In genomic region chr4:119629142-119629471, GRCh38 we compare ENCODE assay signal across 8 cellular contexts. TPM values are rescaled to one million over a fixed set of nuclear protein-coding genes. Genes with fewer than 3 reads are reported as not detected.
DNase-seq lines count a peak whose midpoint lies in the region; ATAC-seq and TF ChIP-seq lines count a peak whose summit lies in the region.

No MANE protein-coding gene starts in this region.

- no peaks in the 10 kb centered on the region for H3K9me3 ChIP-seq in Caco-2
- H3K9me3 ChIP-seq in effector memory CD4-positive, alpha-beta T cell (ENCODE audit: control insufficient read depth, low read length) = no peaks in the 10 kb centered on the region

- H3K27me3 ChIP-seq in Caco-2 (replicated peaks; ENCODE audit: control insufficient read depth, insufficient read depth, low read length) = no peaks in the 10 kb centered on the region
- no peaks in the 10 kb centered on the region for H3K27me3 ChIP-seq in effector memory CD4-positive, alpha-beta T cell (replicated peaks; ENCODE audit: control insufficient read depth, insufficient read depth, low read length, poor library complexity, severe bottlenecking)

- peak overlapping the region; percentile 69 for H3K4me3 ChIP-seq in Caco-2 (ENCODE audit: low read depth, low read length)
- peak overlapping the region; percentile 77 for H3K4me3 ChIP-seq in effector memory CD4-positive, alpha-beta T cell (ENCODE audit: insufficient read depth, low read depth, low read length, poor library complexity, severe bottlenecking)

- no peaks in the 10 kb centered on the region for H3K36me3 ChIP-seq in Caco-2 (ENCODE audit: control insufficient read depth, insufficient read depth, low read length)
- no peaks in the 10 kb centered on the region for H3K36me3 ChIP-seq in effector memory CD4-positive, alpha-beta T cell (ENCODE audit: control insufficient read depth, insufficient read depth, low read length)

- CTCF ChIA-PET in Caco-2 (lab: Charles Lee) = interaction anchor here (0.6 to 1.4 kb wide), 14 partner anchors 14 to 427 kb away, joined by 3 to 9 read pairs (median 4); no protein-coding TSS in a partner anchor

- no peak for TF ChIP-seq RAD21 in Ishikawa (IDR thresholded peaks at IDR 0.05; ENCODE audit: low read depth)

- no peak for TF ChIP-seq EP300 in Ishikawa (IDR thresholded peaks at IDR 0.05; ENCODE audit: borderline replicate concordance)

- no peak for DNase-seq in Caco-2
- DNase-seq in effector memory CD4-positive, alpha-beta T cell = no peak
- DNase-seq in natural killer cell treated with Interleukin-12 subunit alpha and Interleukin-12 subunit beta and Interleukin-15 and Interleukin-18, amount 100 ng/mL, for 72 hours (ENCODE audit: low spot score) = no peak
- DNase-seq in DMS 273 (lab: John Stamatoyannopoulos, UW; ENCODE audit: unreplicated experiment) = no peak
- no peak for DNase-seq in GF-D8 (lab: John Stamatoyannopoulos, UW)
- DNase-seq in NCI-H1694 (lab: John Stamatoyannopoulos, UW) = no peak

- H3K4me1 ChIP-seq in Caco-2 = no peaks in the 10 kb centered on the region; the same call in 1 of the 2 replicates
- peaks cover 15% of the 10 kb centered on the region for H3K4me1 ChIP-seq in effector memory CD4-positive, alpha-beta T cell (ENCODE audit: control insufficient read depth, insufficient read depth, low read length, poor library complexity, severe bottlenecking)

- no TSS peak for BruUV-seq in Caco-2 (replicated peaks; lab: Mats Ljungman, UMichigan)

- H3K4me3 Mint-ChIP-seq in Caco-2 (ENCODE audit: unreplicated experiment) = peak overlapping the region; percentile 90
- H3K4me3 Mint-ChIP-seq in natural killer cell treated with Interleukin-12 subunit alpha and Interleukin-12 subunit beta and Interleukin-15 and Interleukin-18, amount 100 ng/mL, for 72 hours = peak overlapping the region; percentile 89

- peaks cover 5% of the 10 kb centered on the region for H3K4me1 Mint-ChIP-seq in Caco-2 (ENCODE audit: low read depth, unreplicated experiment)
- peaks cover 19 to 20% of the 10 kb centered on the region in 2 donors for H3K4me1 Mint-ChIP-seq in natural killer cell treated with Interleukin-12 subunit alpha and Interleukin-12 subunit beta and Interleukin-15 and Interleukin-18, amount 100 ng/mL, for 72 hours (ENCODE audit: low read depth in 2 of 2)

- peak; percentile 32 for ATAC-seq in GM21529 (IDR thresholded peaks at IDR 0.05; ENCODE audit: unreplicated experiment)
- peak; percentile 34 to 54 for ATAC-seq in natural killer cell treated with Interleukin-12 subunit alpha and Interleukin-12 subunit beta and Interleukin-15 and Interleukin-18, amount 100 ng/mL, for 72 hours

- POLR2A ChIA-PET in Caco-2 (lab: Charles Lee) = interaction anchor here (0.6 kb wide), 1 partner anchor 26 kb away, joined by 3 read pairs; no protein-coding TSS in a partner anchor

- no peaks in the 10 kb centered on the region for H3K9me3 Mint-ChIP-seq in Caco-2 (ENCODE audit: unreplicated experiment)
- H3K9me3 Mint-ChIP-seq in natural killer cell treated with Interleukin-12 subunit alpha and Interleukin-12 subunit beta and Interleukin-15 and Interleukin-18, amount 100 ng/mL, for 72 hours = no peaks in the 10 kb centered on the region

- no peaks in the 10 kb centered on the region for H3K27me3 Mint-ChIP-seq in Caco-2 (ENCODE audit: insufficient read depth, unreplicated experiment)
- H3K27me3 Mint-ChIP-seq in natural killer cell treated with Interleukin-12 subunit alpha and Interleukin-12 subunit beta and Interleukin-15 and Interleukin-18, amount 100 ng/mL, for 72 hours = peaks cover 22 to 30% of the 10 kb centered on the region in 2 donors

- no peak for TF ChIP-seq CTCF in Caco-2 (IDR thresholded peaks at IDR 0.05; ENCODE audit: insufficient read depth in 1 of 2, low read depth in 1 of 2, low read length in 1 of 2, severe bottlenecking in 1 of 2, unreplicated experiment in 1 of 2)

- H3K36me3 Mint-ChIP-seq in Caco-2 (ENCODE audit: insufficient read depth, unreplicated experiment) = no peaks in the 10 kb centered on the region
- H3K36me3 Mint-ChIP-seq in natural killer cell treated with Interleukin-12 subunit alpha and Interleukin-12 subunit beta and Interleukin-15 and Interleukin-18, amount 100 ng/mL, for 72 hours = no peaks in the 10 kb centered on the region

- H3K27ac Mint-ChIP-seq in Caco-2 (ENCODE audit: unreplicated experiment) = peak overlapping the region; percentile 70
- H3K27ac Mint-ChIP-seq in natural killer cell treated with Interleukin-12 subunit alpha and Interleukin-12 subunit beta and Interleukin-15 and Interleukin-18, amount 100 ng/mL, for 72 hours = no peak overlapping the region

- intact Hi-C loops in Caco-2 (cut with micrococcal nuclease; ENCODE audit: unreplicated experiment) = loop anchor here (2.0 to 5.0 kb wide), 2 partner anchors 78 to 243 kb away; no protein-coding TSS in a partner anchor

- H3K27ac ChIP-seq in effector memory CD4-positive, alpha-beta T cell (ENCODE audit: insufficient read depth, low read length, poor library complexity, severe bottlenecking) = no peak overlapping the region

TF ChIP-seq in Ishikawa, 13 proteins besides CTCF, POLR2A, EP300 and RAD21:
- no peak for TF ChIP-seq EGR1 (IDR thresholded peaks at IDR 0.05)
- TF ChIP-seq NFIC (IDR thresholded peaks at IDR 0.05) = 0 out of 2 replicates have a peak, but pooled peaks have one; percentile 1
- no peak for TF ChIP-seq FOXM1 (IDR thresholded peaks at IDR 0.05; ENCODE audit: borderline replicate concordance, low read depth)
- TF ChIP-seq ZBTB7A (IDR thresholded peaks at IDR 0.05; ENCODE audit: low read depth) = peak; percentile 6; the same call in 1 of the 2 replicates

RNA-seq across cellular contexts. Expression of gene PDE5A, which starts 0.5 kb away (rescaled TPM):
- 7.9 and 10.8 TPM in 2 replicates for total RNA-seq in Caco-2 (2022)
- under 1 TPM in 1 of 2 donors, not detected in 1; 0.21 TPM for total RNA-seq in natural killer cell treated with Interleukin-12 subunit alpha and Interleukin-12 subunit beta and Interleukin-15 and Interleukin-18, amount 100 ng/mL, for 72 hours
